ENCODE assay signal across 9 cellular contexts in the genomic region with DNA sequence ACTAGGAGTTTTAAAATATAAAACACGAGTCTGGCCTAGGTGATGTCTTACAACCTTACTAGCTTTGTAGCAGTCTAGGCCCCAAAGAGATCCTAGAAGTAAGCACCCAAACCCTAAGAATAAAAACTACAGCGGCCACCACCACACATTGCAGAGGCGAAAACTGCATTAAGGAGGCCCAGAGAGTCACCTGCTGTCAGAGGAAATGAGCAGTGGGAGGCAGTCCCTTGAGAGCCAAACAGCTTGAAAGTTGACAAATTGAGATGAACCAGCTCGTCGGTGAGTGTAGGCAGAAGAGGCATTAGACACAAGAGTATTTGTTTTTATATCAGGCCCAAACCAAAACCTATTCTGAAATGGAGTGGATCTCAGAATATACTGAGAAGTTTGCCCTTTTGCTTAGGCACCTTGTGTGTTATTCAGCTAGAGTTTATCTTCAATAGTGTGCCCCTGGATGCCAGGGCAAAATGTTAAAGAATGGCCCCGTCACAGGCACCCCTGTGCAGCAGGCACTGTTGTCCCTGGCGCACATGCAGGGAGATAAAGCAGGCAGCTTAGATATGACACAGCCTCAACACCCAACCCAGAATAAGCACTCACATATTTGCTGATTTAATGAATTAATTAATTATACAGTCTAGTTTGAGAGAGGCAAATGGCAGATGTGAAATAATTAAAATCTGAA. TPM values are rescaled to one million over a fixed set of nuclear protein-coding genes. Genes with fewer than 3 reads are reported as not detected.
DNase-seq lines count a peak whose midpoint lies in the region; ATAC-seq, FAIRE-seq and TF ChIP-seq lines count a peak whose summit lies in the region.
"Had no signal": no experiment of that assay in that cellular context is flagged by ENCODE, and none has a peak within 500 bp of the region (broad histone marks: within the 10 kb centered on the region; RNA-seq: fewer than 3 reads in every experiment).

No MANE protein-coding gene starts in this region.

- CTCF ChIA-PET in HepG2 (lab: Yijun Ruan, JAX; ENCODE audit: low intra/inter-chr PET ratio, low total read pairs), result interaction anchor here (1.3 kb wide), 1 partner anchor 360 kb away, joined by 11 read pairs; no protein-coding TSS in a partner anchor

- TF ChIP-seq EP300 in HepG2 (IDR thresholded peaks at IDR 0.05; ENCODE audit: low read depth in 2 of 2, low read length in 2 of 2), result no peak
- no peak for TF ChIP-seq EP300 in HepG2 (CRISPR knock-in tag; IDR thresholded peaks at IDR 0.05; ENCODE audit: borderline replicate concordance)

- no peak for TF ChIP-seq POLR2A in HepG2 (IDR thresholded peaks at IDR 0.05; ENCODE audit: insufficient read depth in 1 of 2, low read depth in 2 of 2, low read length in 2 of 2)

- no peak for FAIRE-seq in HepG2 (lab: Jason Lieb, UNC)

- POLR2A ChIA-PET in HepG2 (lab: Yijun Ruan, JAX), result interaction anchor here (1.2 kb wide), 1 partner anchor 415 kb away, joined by 3 read pairs; no protein-coding TSS in a partner anchor

- H3K9ac ChIP-seq in HepG2 (ENCODE audit: insufficient read depth, low read depth, low read length), result no peak overlapping the region

- 92% methylated on average over 7 of the region's 7 CpGs for WGBS in HepG2 (ENCODE audit: low lambda C conversion rate)

- DNase-seq in stimulated activated naive CD4-positive, alpha-beta T cell (lab: John Stamatoyannopoulos, UW), result peak in 4 of 6 experiments; percentile 8 to 33 (median 12)
- DNase-seq in stimulated activated naive CD4-positive, alpha-beta T cell treated with Interleukin-2 at 50 U/mL for 16 hours (lab: John Stamatoyannopoulos, UW), result no peak
- DNase-seq in HepG2 (ENCODE audit: low spot score), result no peak
- DNase-seq in activated effector memory CD4-positive, alpha-beta T cell treated with anti-CD3 and anti-CD28 coated beads, Interleukin-2, amount 50 U/mL, for 16 hours, result no peak
- no peak for DNase-seq in nucleus accumbens (lab: John Stamatoyannopoulos, UW)
- DNase-seq in Kasumi-1 (lab: John Stamatoyannopoulos, UW), result no peak
- DNase-seq: MV-4-11 had no signal

- intact Hi-C loops in HepG2 (cut with micrococcal nuclease; ENCODE audit: unreplicated experiment), result loop anchor here (5.0 to 10.0 kb wide), 3 partner anchors 362 to 565 kb away; a partner anchor contains a TSS

- peak overlapping the region; percentile 100; the same call in 1 of the 2 replicates for H3K4me2 ChIP-seq in HepG2 (ENCODE audit: low read depth, low read length)

- no peaks in the 10 kb centered on the region for H3K27me3 ChIP-seq in HepG2 (ENCODE audit: control insufficient read depth in 1 of 2, insufficient read depth in 2 of 2, low read length in 2 of 2)

- BruUV-seq in HepG2 (replicated peaks; lab: Mats Ljungman, UMichigan), result no TSS peak

- H3K79me2 ChIP-seq in HepG2 (ENCODE audit: insufficient read depth, low read length), result no peaks in the 10 kb centered on the region

- H3K36me3 ChIP-seq in HepG2 (replicated peaks in 1 of 2; ENCODE audit: control insufficient read depth in 1 of 2, insufficient read depth in 2 of 2, low read length in 2 of 2), result no peaks in the 10 kb centered on the region

- TF ChIP-seq RAD21 in HepG2 (CRISPR knock-in tag; IDR thresholded peaks at IDR 0.05), result no peak

- peaks cover 4% of the 10 kb centered on the region; the same call in 1 of the 2 replicates for H3K9me3 ChIP-seq in HepG2 (ENCODE audit: low read length)

- peaks cover 15% of the 10 kb centered on the region for H3K4me1 ChIP-seq in HepG2 (ENCODE audit: insufficient read depth, low read length)

- in situ Hi-C loops in HepG2 (cut with HindIII; ENCODE audit: extremely low pct_ligation_motif_present, low pct_unique_long_range_greater_than_20kb), result no loop called here

- H3K4me3 ChIP-seq in HepG2 (replicated peaks in 1 of 3; ENCODE audit: insufficient read depth in 1 of 3, low read depth in 2 of 3, low read length in 3 of 3), result no peak overlapping the region

- TF ChIP-seq CTCF in VCaP (conservative IDR thresholded peaks at IDR 0.05), result no peak
- no peak for TF ChIP-seq CTCF in HepG2 (CRISPR knock-in tag; IDR thresholded peaks at IDR 0.05)

- H3K27ac ChIP-seq in VCaP (peak overlapping the region; percentile 72), HepG2 (ENCODE audit: extremely low read length, insufficient read depth, low read length) (no peak overlapping the region)

- no peak overlapping the region for H2AFZ ChIP-seq in HepG2 (ENCODE audit: low read length)

- H4K20me1 ChIP-seq in HepG2 (ENCODE audit: insufficient read depth, low read length), result no peaks in the 10 kb centered on the region

- ATAC-seq in HepG2, result no peak
- ATAC-seq in GM19463 (IDR thresholded peaks at IDR 0.05; ENCODE audit: unreplicated experiment), result no peak

TF ChIP-seq in HepG2, 621 proteins besides CTCF, POLR2A, EP300 and RAD21 (continues in another document):
- TF ChIP-seq, protein P1, sequence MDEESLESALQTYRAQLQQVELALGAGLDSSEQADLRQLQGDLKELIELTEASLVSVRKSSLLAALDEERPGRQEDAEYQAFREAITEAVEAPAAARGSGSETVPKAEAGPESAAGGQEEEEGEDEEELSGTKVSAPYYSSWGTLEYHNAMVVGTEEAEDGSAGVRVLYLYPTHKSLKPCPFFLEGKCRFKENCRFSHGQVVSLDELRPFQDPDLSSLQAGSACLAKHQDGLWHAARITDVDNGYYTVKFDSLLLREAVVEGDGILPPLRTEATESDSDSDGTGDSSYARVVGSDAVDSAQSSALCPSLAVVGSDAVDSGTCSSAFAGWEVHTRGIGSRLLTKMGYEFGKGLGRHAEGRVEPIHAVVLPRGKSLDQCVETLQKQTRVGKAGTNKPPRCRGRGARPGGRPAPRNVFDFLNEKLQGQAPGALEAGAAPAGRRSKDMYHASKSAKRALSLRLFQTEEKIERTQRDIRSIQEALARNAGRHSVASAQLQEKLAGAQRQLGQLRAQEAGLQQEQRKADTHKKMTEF (CRISPR knock-in tag; IDR thresholded peaks at IDR 0.05), result no peak
- TF ChIP-seq, protein P2, sequence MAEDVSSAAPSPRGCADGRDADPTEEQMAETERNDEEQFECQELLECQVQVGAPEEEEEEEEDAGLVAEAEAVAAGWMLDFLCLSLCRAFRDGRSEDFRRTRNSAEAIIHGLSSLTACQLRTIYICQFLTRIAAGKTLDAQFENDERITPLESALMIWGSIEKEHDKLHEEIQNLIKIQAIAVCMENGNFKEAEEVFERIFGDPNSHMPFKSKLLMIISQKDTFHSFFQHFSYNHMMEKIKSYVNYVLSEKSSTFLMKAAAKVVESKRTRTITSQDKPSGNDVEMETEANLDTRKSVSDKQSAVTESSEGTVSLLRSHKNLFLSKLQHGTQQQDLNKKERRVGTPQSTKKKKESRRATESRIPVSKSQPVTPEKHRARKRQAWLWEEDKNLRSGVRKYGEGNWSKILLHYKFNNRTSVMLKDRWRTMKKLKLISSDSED (CRISPR knock-in tag; IDR thresholded peaks at IDR 0.05), result no peak
- TF ChIP-seq ZSCAN29 (CRISPR knock-in tag; conservative IDR thresholded peaks at IDR 0.05) (no peak), ZNF615 (CRISPR knock-in tag; IDR thresholded peaks at IDR 0.05; ENCODE audit: borderline replicate concordance) (no peak), GATA4 (IDR thresholded peaks at IDR 0.05; ENCODE audit: borderline replicate concordance, low read depth) (no peak), ZNF780A (CRISPR knock-in tag; IDR thresholded peaks at IDR 0.05) (no peak), ARNTL (CRISPR knock-in tag; IDR thresholded peaks at IDR 0.05) (no peak), KAT2B (IDR thresholded peaks at IDR 0.05; ENCODE audit: borderline replicate concordance, low read depth, low read length) (no peak), SKI (IDR thresholded peaks at IDR 0.05; ENCODE audit: partially characterized antibody) (no peak)
- TF ChIP-seq, protein P3, sequence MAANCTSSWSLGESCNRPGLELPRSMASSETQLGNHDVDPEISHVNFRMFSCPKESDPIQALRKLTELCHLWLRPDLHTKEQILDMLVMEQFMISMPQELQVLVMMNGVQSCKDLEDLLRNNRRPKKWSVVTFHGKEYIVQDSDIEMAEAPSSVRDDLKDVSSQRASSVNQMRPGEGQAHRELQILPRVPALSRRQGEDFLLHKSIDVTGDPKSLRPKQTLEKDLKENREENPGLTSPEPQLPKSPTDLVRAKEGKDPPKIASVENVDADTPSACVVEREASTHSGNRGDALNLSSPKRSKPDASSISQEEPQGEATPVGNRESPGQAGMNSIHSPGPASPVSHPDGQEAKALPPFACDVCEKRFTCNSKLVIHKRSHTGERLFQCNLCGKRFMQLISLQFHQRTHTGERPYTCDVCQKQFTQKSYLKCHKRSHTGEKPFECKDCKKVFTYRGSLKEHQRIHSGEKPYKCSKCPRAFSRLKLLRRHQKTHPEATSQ (CRISPR knock-in tag; IDR thresholded peaks at IDR 0.05; ENCODE audit: borderline replicate concordance), result no peak
- TF ChIP-seq, protein P4, sequence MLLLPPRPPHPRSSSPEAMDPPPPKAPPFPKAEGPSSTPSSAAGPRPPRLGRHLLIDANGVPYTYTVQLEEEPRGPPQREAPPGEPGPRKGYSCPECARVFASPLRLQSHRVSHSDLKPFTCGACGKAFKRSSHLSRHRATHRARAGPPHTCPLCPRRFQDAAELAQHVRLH (CRISPR knock-in tag; IDR thresholded peaks at IDR 0.05; ENCODE audit: borderline replicate concordance, low read depth), result no peak

RNA-seq across cellular contexts. Expression of a gene that starts 56.7 kb away (rescaled TPM):
- 1.3 and 2.4 TPM in 2 replicates for total RNA-seq in HepG2 (2016; rRNA removed; fragmentation: Illumina TruSeq; extraction: Trizol)
- 2.6 and 3.2 TPM in 2 replicates for total RNA-seq in HepG2 (2016; cell fraction: cytosol; rRNA removed; fragmentation: Illumina TruSeq; extraction: Trizol; ENCODE audit: low read depth)
- 2.0 TPM in 2 replicates for total RNA-seq in HepG2 (2016; cell fraction: insoluble cytoplasmic fraction; rRNA removed; fragmentation: Illumina TruSeq; extraction: Trizol)
- 7.9 and 8.4 TPM in 2 replicates for total RNA-seq in HepG2 (2016; cell fraction: membrane; rRNA removed; fragmentation: Illumina TruSeq; extraction: Trizol)
- total RNA-seq in HepG2 (2016; cell fraction: nucleus; rRNA removed; fragmentation: Illumina TruSeq; extraction: Trizol), result 1.1 and 2.2 TPM in 2 replicates
- polyA plus RNA-seq in HepG2 (2011; rRNA removed), result 3.2 and 4.5 TPM in 2 replicates
- 2.5 and 3.9 TPM in 2 replicates for polyA plus RNA-seq in HepG2 (2011; cell fraction: cytosol; rRNA removed)
- polyA plus RNA-seq in HepG2 (2011; cell fraction: nucleus; rRNA removed), result 2.6 and 2.8 TPM in 2 replicates
- polyA plus RNA-seq in HepG2 (2012), result 3.0 and 5.4 TPM in 2 replicates
- 4.6 and 7.5 TPM in 2 replicates for polyA plus RNA-seq in HepG2 (2016; cell fraction: cytosol; fragmentation: Illumina TruSeq; extraction: Trizol; ENCODE audit: low read depth)
- polyA plus RNA-seq in HepG2 (2016; cell fraction: insoluble cytoplasmic fraction; fragmentation: Illumina TruSeq; extraction: Trizol; ENCODE audit: low read depth), result 3.9 and 4.3 TPM in 2 replicates
- 8.4 and 12.0 TPM in 2 replicates for polyA plus RNA-seq in HepG2 (2016; cell fraction: membrane; fragmentation: Illumina TruSeq; extraction: Trizol; ENCODE audit: low read depth)
- 3.6 and 5.4 TPM in 2 replicates for polyA plus RNA-seq in HepG2 (2016; cell fraction: nucleus; fragmentation: Illumina TruSeq; extraction: Trizol; ENCODE audit: insufficient read depth, low read depth)
- polyA minus RNA-seq in HepG2 (2011; rRNA and poly(A)+ RNA removed; ENCODE audit: low replicate concordance), result 6.2 and 22.2 TPM in 2 replicates
- polyA minus RNA-seq in HepG2 (2011; cell fraction: cytosol; rRNA and poly(A)+ RNA removed), result 4.2 and 9.8 TPM in 2 replicates
- 1.8 and 3.2 TPM in 2 replicates for polyA minus RNA-seq in HepG2 (2011; cell fraction: nucleus; rRNA and poly(A)+ RNA removed)

Comparison
In these comparisons a context has a peak if more than half of its experiments do, and no peak if none do; other contexts are left out.
1. DNase-seq: peak in stimulated activated naive CD4-positive, alpha-beta T cell (4 of 6); none in stimulated activated naive CD4-positive, alpha-beta T cell treated with Interleukin-2 at 50 U/mL for 16 hours (single experiment), HepG2 (single experiment), activated effector memory CD4-positive, alpha-beta T cell treated with anti-CD3 and anti-CD28 coated beads, Interleukin-2, amount 50 U/mL, for 16 hours (single experiment), nucleus accumbens (0 of 56) and Kasumi-1 (0 of 2).